22 cellular contexts compared by ENCODE assay signal in genomic region chrX:111259559-111259958, GRCh38. TPM values are rescaled to one million over a fixed set of nuclear protein-coding genes. Genes with fewer than 3 reads are reported as not detected.
"Had no signal": no experiment of that assay in that cellular context is flagged by ENCODE, and none has a peak within 500 bp of the region (broad histone marks: within the 10 kb centered on the region; RNA-seq: fewer than 3 reads in every experiment).

No MANE protein-coding gene starts in this region.

- H3K36me3 Mint-ChIP-seq: immature natural killer cell, naive B cell had no signal

- ATAC-seq: gastroesophageal sphincter, lower lobe of right lung had no signal

- H3K27ac ChIP-seq: dorsolateral prefrontal cortex, esophagus muscularis mucosa, gastroesophageal sphincter, left ventricle myocardium inferior, lower lobe of right lung, ovary, right atrium auricular region, stomach, thoracic aorta, transverse colon had no signal

- H3K9me3 ChIP-seq: esophagus muscularis mucosa, gastroesophageal sphincter, left ventricle myocardium inferior, lower lobe of right lung, ovary, right atrium auricular region, stomach, thoracic aorta, transverse colon had no signal

- H3K4me1 ChIP-seq: esophagus muscularis mucosa, gastroesophageal sphincter, left ventricle myocardium inferior, lower lobe of right lung, right atrium auricular region, stomach, transverse colon had no signal

- H3K4me3 Mint-ChIP-seq: immature natural killer cell, naive B cell, neural crest cell had no signal

- H3K36me3 ChIP-seq: esophagus muscularis mucosa, gastroesophageal sphincter, left ventricle myocardium inferior, lower lobe of right lung, ovary, right atrium auricular region, stomach, thoracic aorta, transverse colon had no signal

- H3K27ac Mint-ChIP-seq: immature natural killer cell, naive B cell had no signal

- H3K4me3 ChIP-seq: dorsolateral prefrontal cortex, esophagus muscularis mucosa, gastroesophageal sphincter, left ventricle myocardium inferior, lower lobe of right lung, ovary, right atrium auricular region, stomach, thoracic aorta, transverse colon had no signal

- DNase-seq: cortex of kidney; dorsolateral prefrontal cortex; effector CD8-positive, alpha-beta T cell; glutamatergic neuron; immature natural killer cell; left ventricle myocardium inferior; lower lobe of right lung; mesenchymal stem cell; naive B cell; ovary; small intestine; stimulated activated CD4-positive, alpha-beta T cell treated with anti-CD3 and anti-CD28 coated beads, Interleukin-12 subunit alpha, Interleukin-12 subunit beta, amount 100 ng/mL, for 4 hours; stimulated activated naive CD4-positive, alpha-beta T cell; stomach; substantia nigra; transverse colon had no signal

- H3K27me3 ChIP-seq: esophagus muscularis mucosa, gastroesophageal sphincter, ovary, right atrium auricular region, transverse colon had no signal

- H3K4me1 Mint-ChIP-seq: immature natural killer cell, naive B cell had no signal

- FAIRE-seq: keratinocyte, small intestine had no signal

RNA-seq across cellular contexts. Expression of gene CAPN6, which starts 10.7 kb away (rescaled TPM):
- total RNA-seq: left ventricle myocardium inferior, lower lobe of right lung had no signal
- polyA plus RNA-seq: immature natural killer cell had no signal
